In genomic region chr4:142752331-142752830, GRCh38 we compare ENCODE assay signal across 24 cellular contexts.
DNase-seq lines count a peak whose midpoint lies in the region; ATAC-seq and TF ChIP-seq lines count a peak whose summit lies in the region.
"Had no signal": no experiment of that assay in that cellular context is flagged by ENCODE, and none has a peak within 500 bp of the region (broad histone marks: within the 10 kb centered on the region; RNA-seq: fewer than 3 reads in every experiment).

No MANE protein-coding gene starts in this region.

- H3K9me3 ChIP-seq in ectodermal cell (ENCODE audit: control insufficient read depth, low read length) = no peaks in the 10 kb centered on the region
- H3K9me3 ChIP-seq in sigmoid colon = no peaks in the 10 kb centered on the region
- H3K9me3 ChIP-seq in prostate gland = no peaks in the 10 kb centered on the region
- H3K9me3 ChIP-seq: heart left ventricle, SK-N-SH, tibial artery had no signal

- H3K27ac ChIP-seq in ectodermal cell (ENCODE audit: insufficient read depth, low read depth, low read length, poor library complexity, severe bottlenecking) (peak overlapping the region; percentile 70), sigmoid colon (peak overlapping the region in 3 of 4 donors; percentile 17 to 33 (median 25)), prostate gland (no peak overlapping the region)
- H3K27ac ChIP-seq: tibial artery had no signal

- no peak for ATAC-seq in GM21737 (IDR thresholded peaks at IDR 0.05; ENCODE audit: unreplicated experiment)

- DNase-seq in G401 (ENCODE audit: low spot score) (peak; percentile 17), myocyte (ENCODE audit: low read depth) (peak; percentile 9), sigmoid colon (no peak), mesenteric fat pad (ENCODE audit: low spot score) (no peak), H4 (ENCODE audit: low spot score) (no peak), prostate gland (ENCODE audit: low spot score) (no peak)
- DNase-seq: activated CD4-positive, alpha-beta T cell treated with anti-CD3 and anti-CD28 coated beads for 48 hours; activated naive CD4-positive, alpha-beta T cell treated with Interleukin-2 at 50 U/mL for 16 hours; activated T-cell treated with anti-CD3 and anti-CD28 coated beads, Interleukin-2, amount 50 U/mL, for 48 hours; amniotic stem cell; CD4-positive, alpha-beta T cell; cortex of kidney; DMS 273 treated with DMSO at 0.1 percent for 48 hours; GDM1; heart left ventricle; IMR-90; NCI-H1105 treated with DMSO at 0.1 percent for 48 hours; NCI-H2081; NCI-H82; SK-N-SH; T-helper 2 cell; tibial artery had no signal

- H3K36me3 ChIP-seq in ectodermal cell (ENCODE audit: control insufficient read depth, insufficient read depth, low read length) = no peaks in the 10 kb centered on the region
- H3K36me3 ChIP-seq in sigmoid colon = no peaks in the 10 kb centered on the region
- no peaks in the 10 kb centered on the region for H3K36me3 ChIP-seq in prostate gland
- H3K36me3 ChIP-seq: heart left ventricle, tibial artery had no signal

- in situ Hi-C loops in G401 (cut with HindIII; ENCODE audit: low sequenced_read_pairs) = no loop called here

- TF ChIP-seq CTCF in sigmoid colon (IDR thresholded peaks at IDR 0.05) (no peak), prostate gland (IDR thresholded peaks at IDR 0.05) (no peak)

- 63 to 79% methylated on average over 6 of the region's 6 CpGs for WGBS in ectodermal cell, 2 experiments
- 73 to 87% methylated on average over 6 of the region's 6 CpGs for WGBS in sigmoid colon, 2 donors
- WGBS in prostate gland = 41% methylated on average over 6 of the region's 6 CpGs

- H3K4me1 ChIP-seq in ectodermal cell (ENCODE audit: control insufficient read depth, insufficient read depth, low read length) (peaks cover 8% of the 10 kb centered on the region), sigmoid colon (peaks cover 0 to 4% (median 0%) of the 10 kb centered on the region in 4 donors), prostate gland (replicated peaks) (no peaks in the 10 kb centered on the region)

- TF ChIP-seq POLR2A in sigmoid colon (IDR thresholded peaks at IDR 0.05) (no peak), prostate gland (IDR thresholded peaks at IDR 0.05) (no peak)

- intact Hi-C loops in sigmoid colon (cut with DNase I) = no loop called here
- intact Hi-C loops in prostate gland (cut with DNase I) = no loop called here

- no peaks in the 10 kb centered on the region for H3K27me3 ChIP-seq in ectodermal cell (ENCODE audit: control insufficient read depth, insufficient read depth, low read length, poor library complexity, severe bottlenecking)
- H3K27me3 ChIP-seq in sigmoid colon = no peaks in the 10 kb centered on the region
- H3K27me3 ChIP-seq in prostate gland (replicated peaks; ENCODE audit: insufficient read depth) = no peaks in the 10 kb centered on the region
- H3K27me3 ChIP-seq: heart left ventricle, tibial artery had no signal

- no peak for TF ChIP-seq EP300 in sigmoid colon (IDR thresholded peaks at IDR 0.05)

- no peak overlapping the region for H3K4me3 ChIP-seq in ectodermal cell (ENCODE audit: insufficient read depth, low read depth, low read length)
- H3K4me3 ChIP-seq in sigmoid colon = no peak overlapping the region
- H3K4me3 ChIP-seq in prostate gland = no peak overlapping the region
- H3K4me3 ChIP-seq: heart left ventricle, tibial artery had no signal

Comparison
In these comparisons a context has a peak if more than half of its experiments do, and no peak if none do; other contexts are left out.
1. DNase-seq: peak in G401 (single experiment) and myocyte (single experiment); none in sigmoid colon (single experiment), mesenteric fat pad (single experiment), H4 (single experiment) and prostate gland (single experiment).
2. H3K27ac ChIP-seq: peak in ectodermal cell (single experiment) and sigmoid colon (3 of 4); none in prostate gland (0 of 2).